ENCODE assay signal across 32 cellular contexts in the genomic region with DNA sequence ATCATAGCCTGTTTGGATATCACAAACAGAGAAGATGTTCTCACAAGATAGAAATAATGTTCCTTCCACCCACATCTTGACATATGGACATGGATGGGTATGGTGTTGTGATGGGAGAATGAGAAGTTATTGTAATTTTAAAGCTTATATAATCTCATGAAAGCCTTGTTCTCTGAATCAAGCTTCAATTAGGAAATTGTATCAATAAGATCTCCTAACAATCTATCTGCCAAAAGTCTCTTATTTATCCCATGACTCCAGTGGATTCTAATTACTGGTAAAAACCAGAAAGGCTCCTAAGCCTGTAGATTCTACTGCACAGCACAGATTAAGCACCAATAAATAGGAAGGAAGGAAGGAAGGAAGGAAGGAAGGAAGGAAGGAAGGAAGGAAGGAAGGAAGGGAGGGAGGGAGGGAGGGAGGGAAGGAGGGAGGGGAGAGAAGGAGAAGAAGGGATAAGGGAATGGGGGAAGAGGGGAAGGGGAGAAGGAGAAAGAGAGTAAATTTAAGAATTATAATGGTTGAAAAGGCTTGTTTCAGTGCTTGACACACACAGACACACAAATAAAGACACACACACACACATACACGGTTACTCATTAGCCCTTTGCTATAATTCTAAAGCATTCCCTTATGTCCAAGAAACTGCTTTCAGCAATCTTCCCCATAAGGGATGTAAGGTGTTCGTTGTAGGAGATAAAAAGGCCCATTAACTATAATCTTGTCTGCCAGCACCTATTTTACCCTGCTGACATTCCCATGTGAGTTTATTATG.
"Had no signal": no experiment of that assay in that cellular context is flagged by ENCODE, and none has a peak within 500 bp of the region (broad histone marks: within the 10 kb centered on the region; RNA-seq: fewer than 3 reads in every experiment).

No MANE protein-coding gene starts in this region.

- H3K4me1 ChIP-seq: neural progenitor cell, parathyroid adenoma, psoas muscle, spleen, thyroid gland, tibial nerve, upper lobe of right lung, uterus had no signal

- H3K36me3 ChIP-seq: neural progenitor cell, ovary, spleen, thoracic aorta, thyroid gland, tibial nerve, upper lobe of right lung, uterus had no signal

- H3K4me1 Mint-ChIP-seq: naive B cell; naive thymus-derived CD8-positive, alpha-beta T cell; nephron progenitor cell; stimulated activated memory B cell treated with anti-CD40 and anti-IgM and Interleukin-4, amounts not matched to agents 10 μg/mL and 1 μg/mL and 100 μg/mL, for 72 hours; stimulated activated naive CD8-positive, alpha-beta T cell treated with anti-CD3 and anti-CD28 coated beads, Interleukin-15, amount 100 ng/mL, for 72 hours had no signal

- H3K27ac ChIP-seq: neural progenitor cell, ovary, parathyroid adenoma, psoas muscle, skin epidermis, spleen, thoracic aorta, thyroid gland, tibial nerve, upper lobe of right lung, uterus had no signal

- H3K79me2 ChIP-seq: parathyroid adenoma had no signal

- H3K9me3 ChIP-seq: ovary, psoas muscle, spleen, thoracic aorta, thyroid gland, tibial nerve, upper lobe of right lung, uterus had no signal

- H3K4me2 ChIP-seq: neural progenitor cell, smooth muscle cell had no signal

- H3K27ac Mint-ChIP-seq: naive B cell; naive thymus-derived CD8-positive, alpha-beta T cell; natural killer cell treated with Interleukin-12 subunit alpha and Interleukin-12 subunit beta and Interleukin-15 and Interleukin-18, amount 100 ng/mL, for 72 hours; nephron progenitor cell; neural progenitor cell; progenitor cell of endocrine pancreas; stimulated activated memory B cell treated with anti-CD40 and anti-IgM and Interleukin-4, amounts not matched to agents 10 μg/mL and 1 μg/mL and 100 μg/mL, for 72 hours; stimulated activated naive CD8-positive, alpha-beta T cell treated with anti-CD3 and anti-CD28 coated beads, Interleukin-15, amount 100 ng/mL, for 72 hours had no signal

- H3K27me3 ChIP-seq: neural progenitor cell, ovary, spleen, thyroid gland, tibial nerve, upper lobe of right lung, uterus had no signal

- H3K4me3 ChIP-seq: neural progenitor cell, ovary, psoas muscle, skin epidermis, smooth muscle cell, spleen, thoracic aorta, thyroid gland, tibial nerve, upper lobe of right lung, uterus had no signal

- H2AFZ ChIP-seq: neural progenitor cell, parathyroid adenoma had no signal

- H3K9ac ChIP-seq: neural progenitor cell, parathyroid adenoma had no signal

- H3K27me3 Mint-ChIP-seq: naive B cell; natural killer cell treated with Interleukin-12 subunit alpha and Interleukin-12 subunit beta and Interleukin-15 and Interleukin-18, amount 100 ng/mL, for 72 hours; progenitor cell of endocrine pancreas; stimulated activated memory B cell treated with anti-CD40 and anti-IgM and Interleukin-4, amounts not matched to agents 10 μg/mL and 1 μg/mL and 100 μg/mL, for 72 hours; stimulated activated naive CD8-positive, alpha-beta T cell treated with anti-CD3 and anti-CD28 coated beads, Interleukin-15, amount 100 ng/mL, for 72 hours had no signal

- H3K36me3 Mint-ChIP-seq: naive B cell; naive thymus-derived CD8-positive, alpha-beta T cell; natural killer cell treated with Interleukin-12 subunit alpha and Interleukin-12 subunit beta and Interleukin-15 and Interleukin-18, amount 100 ng/mL, for 72 hours; neural progenitor cell; stimulated activated memory B cell treated with anti-CD40 and anti-IgM and Interleukin-4, amounts not matched to agents 10 μg/mL and 1 μg/mL and 100 μg/mL, for 72 hours had no signal

- H3K4me3 Mint-ChIP-seq: naive B cell; naive thymus-derived CD8-positive, alpha-beta T cell; natural killer cell treated with Interleukin-12 subunit alpha and Interleukin-12 subunit beta and Interleukin-15 and Interleukin-18, amount 100 ng/mL, for 72 hours; nephron progenitor cell; neural progenitor cell; stimulated activated memory B cell treated with anti-CD40 and anti-IgM and Interleukin-4, amounts not matched to agents 10 μg/mL and 1 μg/mL and 100 μg/mL, for 72 hours; stimulated activated naive CD8-positive, alpha-beta T cell treated with anti-CD3 and anti-CD28 coated beads, Interleukin-15, amount 100 ng/mL, for 72 hours had no signal

- ATAC-seq: naive thymus-derived CD8-positive, alpha-beta T cell; natural killer cell treated with Interleukin-12 subunit alpha and Interleukin-12 subunit beta and Interleukin-15 and Interleukin-18, amount 100 ng/mL, for 72 hours; psoas muscle; right cardiac atrium; sciatic nerve; stimulated activated memory B cell treated with anti-CD40 and anti-IgM and Interleukin-4, amounts not matched to agents 10 μg/mL and 1 μg/mL and 100 μg/mL, for 72 hours; stimulated activated naive CD8-positive, alpha-beta T cell treated with anti-CD3 and anti-CD28 coated beads, Interleukin-15, amount 100 ng/mL, for 72 hours; stimulated activated naive CD8-positive, alpha-beta T cell treated with anti-CD3 and anti-CD28 coated beads, Interleukin-15, Interleukin-2, amounts not matched to agents 100 U/mL and 50 U/mL, for 24 hours; upper lobe of right lung had no signal

- DNase-seq: naive B cell; naive thymus-derived CD8-positive, alpha-beta T cell; nephron progenitor cell; occipital lobe; ovary; posterior cingulate gyrus; psoas muscle; right cardiac atrium; spleen; stimulated activated CD4-positive, alpha-beta T cell treated with anti-CD3 and anti-CD28 coated beads, Interleukin-12 subunit alpha, Interleukin-12 subunit beta, amount 100 ng/mL, for 4 hours; stimulated activated CD4-positive, alpha-beta T cell treated with anti-CD3 and anti-CD28 coated beads, Interleukin-1b, Interleukin-23, amount 100 ng/mL, for 48 hours; stimulated activated CD4-positive, alpha-beta T cell treated with anti-CD3 and anti-CD28 coated beads, Interleukin-4, amount 100 ng/mL, for 1 hour; stimulated activated CD4-positive, alpha-beta T cell treated with anti-CD3 and anti-CD28 coated beads, Interleukin-4, amount 100 ng/mL, for 4 hours; stimulated activated CD8-positive, alpha-beta memory T cell treated with anti-CD3 and anti-CD28 coated beads, Interleukin-4, amount 100 ng/mL, for 48 hours; stimulated activated naive CD4-positive, alpha-beta T cell; stimulated activated naive CD8-positive, alpha-beta T cell treated with anti-CD3 and anti-CD28 coated beads, Interleukin-15, amount 100 ng/mL, for 72 hours; stimulated activated naive CD8-positive, alpha-beta T cell treated with anti-CD3 and anti-CD28 coated beads, Interleukin-15, Interleukin-2, amounts not matched to agents 100 U/mL and 50 U/mL, for 24 hours; substantia nigra; thyroid gland; trophoblast cell; upper lobe of right lung; uterus had no signal

- H3K9me3 Mint-ChIP-seq: nephron progenitor cell; neural progenitor cell; stimulated activated memory B cell treated with anti-CD40 and anti-IgM and Interleukin-4, amounts not matched to agents 10 μg/mL and 1 μg/mL and 100 μg/mL, for 72 hours had no signal
